In genomic region chr13:41944635-41945401, GRCh38 we compare ENCODE assay signal across 1 cellular context.
TF ChIP-seq lines count a peak whose summit lies in the region.

No MANE protein-coding gene starts in this region.

TF ChIP-seq in HepG2, 621 proteins besides CTCF, POLR2A, EP300 and RAD21 (continued from another document and continues in another):
- TF ChIP-seq TEF (CRISPR knock-in tag; IDR thresholded peaks at IDR 0.05) (no peak), ZNF512B (CRISPR knock-in tag; IDR thresholded peaks at IDR 0.05; ENCODE audit: borderline replicate concordance) (no peak), ZNF484 (CRISPR knock-in tag; IDR thresholded peaks at IDR 0.05; ENCODE audit: borderline replicate concordance, low read depth) (no peak), ISL2 (CRISPR knock-in tag; IDR thresholded peaks at IDR 0.05) (peak; percentile 67; the same call in 1 of the 2 replicates), SYNCRIP (IDR thresholded peaks at IDR 0.05; ENCODE audit: insufficient read depth, low read depth, low read length) (no peak), XBP1 (CRISPR knock-in tag; IDR thresholded peaks at IDR 0.05) (no peak), ZFP36L2 (CRISPR knock-in tag; IDR thresholded peaks at IDR 0.05) (no peak), KAT7 (CRISPR knock-in tag; IDR thresholded peaks at IDR 0.05; ENCODE audit: borderline replicate concordance) (no peak), BCL6 (CRISPR knock-in tag; IDR thresholded peaks at IDR 0.05) (peak; percentile 66), ARID5B (CRISPR knock-in tag; IDR thresholded peaks at IDR 0.05) (peak; percentile 74), ZMYM3 (CRISPR knock-in tag; IDR thresholded peaks at IDR 0.05) (no peak), HNRNPLL (IDR thresholded peaks at IDR 0.05; ENCODE audit: low read depth, low read length, poor library complexity, severe bottlenecking) (no peak), ZSCAN12 (CRISPR knock-in tag; IDR thresholded peaks at IDR 0.05) (no peak), SP140L (CRISPR knock-in tag; IDR thresholded peaks at IDR 0.05; ENCODE audit: borderline replicate concordance) (no peak), ZBED4 (CRISPR knock-in tag; IDR thresholded peaks at IDR 0.05; ENCODE audit: borderline replicate concordance) (no peak), ZNF777 (CRISPR knock-in tag; IDR thresholded peaks at IDR 0.05) (no peak), ZFP90 (CRISPR knock-in tag; IDR thresholded peaks at IDR 0.05; ENCODE audit: borderline replicate concordance) (no peak), ONECUT2 (CRISPR knock-in tag; IDR thresholded peaks at IDR 0.05) (peak; percentile 88), DPF2 (CRISPR knock-in tag; IDR thresholded peaks at IDR 0.05; ENCODE audit: borderline replicate concordance, low read depth) (peak; percentile 46; the same call in 1 of the 2 replicates), ZC3H4 (CRISPR knock-in tag; IDR thresholded peaks at IDR 0.05; ENCODE audit: borderline replicate concordance) (no peak), ZBTB7B (CRISPR knock-in tag; IDR thresholded peaks at IDR 0.05) (0 out of 2 replicates have a peak, but pooled peaks have one; percentile 14), NKX3-1 (CRISPR knock-in tag; IDR thresholded peaks at IDR 0.05) (no peak), HMG20A (CRISPR knock-in tag; IDR thresholded peaks at IDR 0.05; ENCODE audit: borderline replicate concordance) (peak; percentile 66; the same call in 1 of the 2 replicates), FOXP1 (IDR thresholded peaks at IDR 0.05) (no peak), FOXP1 (CRISPR knock-in tag; IDR thresholded peaks at IDR 0.05) (peak; percentile 56; the same call in 1 of the 2 replicates), FOXP4 (CRISPR knock-in tag; IDR thresholded peaks at IDR 0.05) (peak; percentile 47), SMAD9 (CRISPR knock-in tag; IDR thresholded peaks at IDR 0.05) (no peak), ZNF792 (CRISPR knock-in tag; IDR thresholded peaks at IDR 0.05) (no peak; the same call in 1 of the 2 replicates), ZNF292 (CRISPR knock-in tag; IDR thresholded peaks at IDR 0.05; ENCODE audit: borderline replicate concordance, low read depth) (no peak), ZNF253 (CRISPR knock-in tag; IDR thresholded peaks at IDR 0.05; ENCODE audit: borderline replicate concordance) (no peak), ATF7 (IDR thresholded peaks at IDR 0.05) (no peak), ATF7 (CRISPR knock-in tag; IDR thresholded peaks at IDR 0.05) (no peak), CBFB (CRISPR knock-in tag; IDR thresholded peaks at IDR 0.05) (peak; percentile 95), ZNF362 (CRISPR knock-in tag; IDR thresholded peaks at IDR 0.05; ENCODE audit: borderline replicate concordance) (peak; percentile 87), ZNF503 (CRISPR knock-in tag; IDR thresholded peaks at IDR 0.05) (peak; percentile 71; the same call in 1 of the 2 replicates), ZFP36L1 (CRISPR knock-in tag; IDR thresholded peaks at IDR 0.05) (no peak), PITX1 (CRISPR knock-in tag; IDR thresholded peaks at IDR 0.05) (peak; percentile 93), ZNF670 (CRISPR knock-in tag; IDR thresholded peaks at IDR 0.05; ENCODE audit: borderline replicate concordance) (no peak), FOXA1 (IDR thresholded peaks at IDR 0.05) (peak; percentile 61), FOXA1 (CRISPR knock-in tag; IDR thresholded peaks at IDR 0.05) (peak; percentile 90), ZNF513 (CRISPR knock-in tag; conservative IDR thresholded peaks at IDR 0.05) (no peak), FOXA3 (CRISPR knock-in tag; IDR thresholded peaks at IDR 0.05) (peak; percentile 71), SOX5 (CRISPR knock-in tag; IDR thresholded peaks at IDR 0.05; ENCODE audit: borderline replicate concordance) (peak; percentile 25; the same call in 1 of the 2 replicates), RELA (CRISPR knock-in tag; IDR thresholded peaks at IDR 0.05) (no peak), CSRNP1 (CRISPR knock-in tag; IDR thresholded peaks at IDR 0.05) (no peak), POLR2G (IDR thresholded peaks at IDR 0.05; ENCODE audit: low read depth, low read length) (no peak), SIX1 (CRISPR knock-in tag; IDR thresholded peaks at IDR 0.05; ENCODE audit: borderline replicate concordance) (no peak)
